19 cellular contexts compared by ENCODE assay signal in genomic region chr12:57618966-57619433, GRCh38. TPM values are rescaled to one million over a fixed set of nuclear protein-coding genes. Genes with fewer than 3 reads are reported as not detected.
DNase-seq lines count a peak whose midpoint lies in the region; ATAC-seq and TF ChIP-seq lines count a peak whose summit lies in the region.
"Had no signal": no experiment of that assay in that cellular context is flagged by ENCODE, and none has a peak within 500 bp of the region (broad histone marks: within the 10 kb centered on the region; RNA-seq: fewer than 3 reads in every experiment).

No MANE protein-coding gene starts in this region.

- no peak overlapping the region for H3K27ac Mint-ChIP-seq in activated T-helper 1 cell treated with anti-CD3 and anti-CD28 coated beads, Interleukin-12 subunit alpha, Interleukin-12 subunit beta, Interleukin-2, Interleukin-4 antibody, amounts not matched to agents 30 ng/mL and 10 ng/mL and 1 ng/mL, durations not matched to agents 14 hours and 24 hours and 36 hours
- no peak overlapping the region for H3K27ac Mint-ChIP-seq in immature natural killer cell

- H3K9me3 ChIP-seq in right cardiac atrium (ENCODE audit: control insufficient read depth, low read length) (no peaks in the 10 kb centered on the region), suprapubic skin (no peaks in the 10 kb centered on the region)
- H3K9me3 ChIP-seq: pancreas had no signal

- TF ChIP-seq POLR2A in suprapubic skin (IDR thresholded peaks at IDR 0.05) = no peak

- no peak for TF ChIP-seq CTCF in suprapubic skin (IDR thresholded peaks at IDR 0.05)

- H3K27ac ChIP-seq in right cardiac atrium (ENCODE audit: low read length) (peak overlapping the region; percentile 37), suprapubic skin (no peak overlapping the region)
- H3K27ac ChIP-seq: GM23248, KMS-11, pancreas had no signal

- H3K4me3 Mint-ChIP-seq in activated T-helper 1 cell treated with anti-CD3 and anti-CD28 coated beads, Interleukin-12 subunit alpha, Interleukin-12 subunit beta, Interleukin-2, Interleukin-4 antibody, amounts not matched to agents 30 ng/mL and 10 ng/mL and 1 ng/mL, durations not matched to agents 14 hours and 24 hours and 36 hours = peak overlapping the region; percentile 54
- H3K4me3 Mint-ChIP-seq in immature natural killer cell = peak overlapping the region; percentile 49 to 77 (median 60)

- intact Hi-C loops in right cardiac atrium (cut with DNase I) = no loop called here
- intact Hi-C loops in Right ventricle myocardium inferior (cut with DNase I) = no loop called here
- intact Hi-C loops in activated T-helper 1 cell treated with anti-CD3 and anti-CD28 coated beads, Interleukin-12 subunit alpha, Interleukin-12 subunit beta, Interleukin-2, Interleukin-4 antibody, amounts not matched to agents 30 ng/mL and 10 ng/mL and 1 ng/mL, durations not matched to agents 14 hours and 24 hours and 36 hours (cut with micrococcal nuclease) = loop anchor here (2.0 kb wide), 1 partner anchor 74 kb away; no protein-coding TSS in a partner anchor

- no peak overlapping the region for H3K4me3 ChIP-seq in right cardiac atrium (ENCODE audit: low read length)
- peak overlapping the region; percentile 16 for H3K4me3 ChIP-seq in suprapubic skin
- H3K4me3 ChIP-seq: GM12878, GM23248 had no signal

- peaks cover 85% of the 10 kb centered on the region for H3K27me3 Mint-ChIP-seq in activated T-helper 1 cell treated with anti-CD3 and anti-CD28 coated beads, Interleukin-12 subunit alpha, Interleukin-12 subunit beta, Interleukin-2, Interleukin-4 antibody, amounts not matched to agents 30 ng/mL and 10 ng/mL and 1 ng/mL, durations not matched to agents 14 hours and 24 hours and 36 hours (ENCODE audit: insufficient read depth)
- H3K27me3 Mint-ChIP-seq in immature natural killer cell (ENCODE audit: low read depth in 3 of 3) = peaks cover 28 to 36% (median 34%) of the 10 kb centered on the region in 3 donors

- H3K36me3 ChIP-seq in suprapubic skin = no peaks in the 10 kb centered on the region
- H3K36me3 ChIP-seq: pancreas had no signal

- H3K4me1 ChIP-seq in right cardiac atrium (ENCODE audit: control insufficient read depth, insufficient read depth, low read length) (no peaks in the 10 kb centered on the region), suprapubic skin (peaks cover 23% of the 10 kb centered on the region)

- H3K4me1 Mint-ChIP-seq in activated T-helper 1 cell treated with anti-CD3 and anti-CD28 coated beads, Interleukin-12 subunit alpha, Interleukin-12 subunit beta, Interleukin-2, Interleukin-4 antibody, amounts not matched to agents 30 ng/mL and 10 ng/mL and 1 ng/mL, durations not matched to agents 14 hours and 24 hours and 36 hours (ENCODE audit: low read depth) = peaks cover 23% of the 10 kb centered on the region
- H3K4me1 Mint-ChIP-seq in immature natural killer cell = peaks cover 30 to 33% of the 10 kb centered on the region in 2 donors

- H3K9me3 Mint-ChIP-seq in activated T-helper 1 cell treated with anti-CD3 and anti-CD28 coated beads, Interleukin-12 subunit alpha, Interleukin-12 subunit beta, Interleukin-2, Interleukin-4 antibody, amounts not matched to agents 30 ng/mL and 10 ng/mL and 1 ng/mL, durations not matched to agents 14 hours and 24 hours and 36 hours = no peaks in the 10 kb centered on the region
- no peaks in the 10 kb centered on the region for H3K9me3 Mint-ChIP-seq in immature natural killer cell

- no peaks in the 10 kb centered on the region for H3K36me3 Mint-ChIP-seq in activated T-helper 1 cell treated with anti-CD3 and anti-CD28 coated beads, Interleukin-12 subunit alpha, Interleukin-12 subunit beta, Interleukin-2, Interleukin-4 antibody, amounts not matched to agents 30 ng/mL and 10 ng/mL and 1 ng/mL, durations not matched to agents 14 hours and 24 hours and 36 hours (ENCODE audit: low read depth)
- H3K36me3 Mint-ChIP-seq in immature natural killer cell = peaks cover 0 to under 1% (median 0%) of the 10 kb centered on the region in 3 donors

- 59% methylated on average over 16 of the region's 16 CpGs for WGBS in right cardiac atrium
- WGBS in suprapubic skin = 72% methylated on average over 16 of the region's 16 CpGs

- TF ChIP-seq EP300 in suprapubic skin (IDR thresholded peaks at IDR 0.05) = no peak

- ATAC-seq in right cardiac atrium (no peak), Right ventricle myocardium inferior (no peak), GM21825 (IDR thresholded peaks at IDR 0.05; ENCODE audit: unreplicated experiment) (no peak), HG03442 (IDR thresholded peaks at IDR 0.05; ENCODE audit: unreplicated experiment) (no peak)
- ATAC-seq: GM12878 had no signal

- H3K27me3 ChIP-seq in right cardiac atrium (ENCODE audit: control insufficient read depth, insufficient read depth) (no peaks in the 10 kb centered on the region), suprapubic skin (peaks cover 57% of the 10 kb centered on the region)

- DNase-seq in right cardiac atrium = no peak
- no peak for DNase-seq in Right ventricle myocardium inferior (ENCODE audit: missing footprints)
- DNase-seq in activated T-helper 1 cell treated with anti-CD3 and anti-CD28 coated beads, Interleukin-12 subunit alpha, Interleukin-12 subunit beta, Interleukin-2, Interleukin-4 antibody, amounts not matched to agents 30 ng/mL and 10 ng/mL and 1 ng/mL, durations not matched to agents 14 hours and 24 hours and 36 hours (ENCODE audit: low spot score) = no peak
- DNase-seq in immature natural killer cell = no peak
- DNase-seq in suprapubic skin (ENCODE audit: low spot score in 2 of 2) = no peak
- no peak for DNase-seq in Kasumi-1 (lab: John Stamatoyannopoulos, UW)
- DNase-seq: caudate nucleus; GM23248; NCI-H1048; NCI-H526 treated with DMSO at 0.1 percent for 48 hours; SIG-M5; stimulated activated CD4-positive, alpha-beta T cell treated with anti-CD3 and anti-CD28 coated beads, Interleukin-4, amount 100 ng/mL, for 24 hours; T1000 had no signal

RNA-seq across cellular contexts. Expression of gene ARHGEF25, which starts 7.8 kb away (rescaled TPM):
- total RNA-seq in right cardiac atrium (10 to 100 TPM; 14.0 to 22.6 (median 18.1) TPM), Right ventricle myocardium inferior (13.0 TPM), suprapubic skin (10 to 100 TPM in 1 of 4 donors, 1 to 10 TPM in 3; 4.0 to 13.3 (median 7.9) TPM)
- polyA plus RNA-seq in right cardiac atrium (21.3 TPM), immature natural killer cell (under 1 TPM in 1 of 3 donors, not detected in 2; 0.27 TPM)
- total RNA-seq in activated T-helper 1 cell treated with anti-CD3 and anti-CD28 coated beads, Interleukin-12 subunit alpha, Interleukin-12 subunit beta, Interleukin-2, Interleukin-4 antibody, amounts not matched to agents 30 ng/mL and 10 ng/mL and 1 ng/mL, durations not matched to agents 14 hours and 24 hours and 36 hours = 0.60 and 1.5 TPM in 2 replicates
- total RNA-seq: OCI-LY7 had no signal

RNA-seq across cellular contexts. Expression of gene B4GALNT1, which starts 14.0 kb away (rescaled TPM):
- total RNA-seq in right cardiac atrium = 1 to 10 TPM; 1.2 to 2.5 (median 2.2) TPM
- polyA plus RNA-seq in right cardiac atrium = 3.3 TPM
- total RNA-seq in Right ventricle myocardium inferior = 7.3 TPM
- 4.4 and 4.6 TPM in 2 replicates for total RNA-seq in activated T-helper 1 cell treated with anti-CD3 and anti-CD28 coated beads, Interleukin-12 subunit alpha, Interleukin-12 subunit beta, Interleukin-2, Interleukin-4 antibody, amounts not matched to agents 30 ng/mL and 10 ng/mL and 1 ng/mL, durations not matched to agents 14 hours and 24 hours and 36 hours
- not detected for polyA plus RNA-seq in immature natural killer cell
- total RNA-seq in suprapubic skin = under 1 TPM in 3 of 4 donors, not detected in 1; 0.38 to 0.48 (median 0.42) TPM

RNA-seq across cellular contexts. Expression of gene DTX3, which starts 14.4 kb away (rescaled TPM):
- 10 to 100 TPM; 29.3 to 44.6 (median 38.1) TPM for total RNA-seq in right cardiac atrium
- 28.9 TPM for polyA plus RNA-seq in right cardiac atrium
- 23.8 TPM for total RNA-seq in Right ventricle myocardium inferior
- total RNA-seq in activated T-helper 1 cell treated with anti-CD3 and anti-CD28 coated beads, Interleukin-12 subunit alpha, Interleukin-12 subunit beta, Interleukin-2, Interleukin-4 antibody, amounts not matched to agents 30 ng/mL and 10 ng/mL and 1 ng/mL, durations not matched to agents 14 hours and 24 hours and 36 hours = 16.8 and 18.5 TPM in 2 replicates
- polyA plus RNA-seq in immature natural killer cell = 10 to 100 TPM in 1 of 3 donors, 1 to 10 TPM in 2; 8.1 to 20.2 (median 9.5) TPM
- total RNA-seq in suprapubic skin = 10 to 100 TPM; 10.4 to 19.0 (median 12.1) TPM
- total RNA-seq: OCI-LY7 had no signal

RNA-seq across cellular contexts. Expression of gene PIP4K2C, which starts 28.0 kb away (rescaled TPM):
- total RNA-seq in right cardiac atrium = 10 to 100 TPM; 14.9 to 17.1 (median 15.6) TPM
- 8.7 TPM for polyA plus RNA-seq in right cardiac atrium
- 13.1 TPM for total RNA-seq in Right ventricle myocardium inferior
- total RNA-seq in activated T-helper 1 cell treated with anti-CD3 and anti-CD28 coated beads, Interleukin-12 subunit alpha, Interleukin-12 subunit beta, Interleukin-2, Interleukin-4 antibody, amounts not matched to agents 30 ng/mL and 10 ng/mL and 1 ng/mL, durations not matched to agents 14 hours and 24 hours and 36 hours = 22.8 and 25.7 TPM in 2 replicates
- 10 to 100 TPM; 33.0 to 61.8 (median 54.1) TPM for polyA plus RNA-seq in immature natural killer cell
- total RNA-seq in suprapubic skin = 10 to 100 TPM; 36.9 to 68.9 (median 51.5) TPM
